8 cellular contexts compared by ENCODE assay signal in genomic region chr12:116434155-116435065, GRCh38.
A peak's percentile ranks its signal among the peaks of the same experiment; 100 is the strongest.
DNase-seq lines count a peak whose midpoint lies in the region; ATAC-seq and TF ChIP-seq lines count a peak whose summit lies in the region.

No MANE protein-coding gene starts in this region.

- no peaks in the 10 kb centered on the region for H3K36me3 ChIP-seq in BJ (ENCODE audit: control insufficient read depth, insufficient read depth, low read length)
- H3K36me3 ChIP-seq in ectodermal cell (ENCODE audit: control insufficient read depth, insufficient read depth, low read length): no peaks in the 10 kb centered on the region
- no peaks in the 10 kb centered on the region for H3K36me3 ChIP-seq in mesodermal cell (ENCODE audit: control insufficient read depth, insufficient read depth, low read length)

- no peak overlapping the region for H3K4me3 Mint-ChIP-seq in stimulated activated memory B cell treated with anti-CD40 and anti-IgM and Interleukin-4, amounts not matched to agents 10 μg/mL and 1 μg/mL and 100 μg/mL, for 72 hours

- H3K9me3 ChIP-seq in ectodermal cell (ENCODE audit: control insufficient read depth, low read length) (no peaks in the 10 kb centered on the region), mesodermal cell (ENCODE audit: control insufficient read depth, low read length) (peaks cover 8% of the 10 kb centered on the region)

- ATAC-seq in GM18511 (IDR thresholded peaks at IDR 0.05; ENCODE audit: unreplicated experiment) (no peak), GM19452 (IDR thresholded peaks at IDR 0.05; ENCODE audit: unreplicated experiment) (no peak)
- ATAC-seq in stimulated activated memory B cell treated with anti-CD40 and anti-IgM and Interleukin-4, amounts not matched to agents 10 μg/mL and 1 μg/mL and 100 μg/mL, for 72 hours: no peak

- H3K4me1 Mint-ChIP-seq in stimulated activated memory B cell treated with anti-CD40 and anti-IgM and Interleukin-4, amounts not matched to agents 10 μg/mL and 1 μg/mL and 100 μg/mL, for 72 hours: peaks cover 5% of the 10 kb centered on the region

- H3K36me3 Mint-ChIP-seq in stimulated activated memory B cell treated with anti-CD40 and anti-IgM and Interleukin-4, amounts not matched to agents 10 μg/mL and 1 μg/mL and 100 μg/mL, for 72 hours: no peaks in the 10 kb centered on the region

- H3K27me3 ChIP-seq in BJ (ENCODE audit: control insufficient read depth, insufficient read depth, low read length) (no peaks in the 10 kb centered on the region), ectodermal cell (ENCODE audit: control insufficient read depth, insufficient read depth, low read length, poor library complexity, severe bottlenecking) (no peaks in the 10 kb centered on the region)

- peak overlapping the region; percentile 40 for H3K27ac ChIP-seq in ectodermal cell (ENCODE audit: insufficient read depth, low read depth, low read length, poor library complexity, severe bottlenecking)
- H3K27ac ChIP-seq in mesodermal cell (ENCODE audit: low read depth, low read length, severe bottlenecking): peak overlapping the region; percentile 92

- no peak for TF ChIP-seq CTCF in BJ (IDR thresholded peaks at IDR 0.05; ENCODE audit: insufficient read depth, low read depth, low read length)

- POLR2A ChIA-PET in BJ (lab: Charles Lee): interaction anchor here (0.5 to 1.3 kb wide), 5 partner anchors 18 to 163 kb away, joined by 3 to 18 read pairs (median 13); no protein-coding TSS in a partner anchor

- H3K27me3 Mint-ChIP-seq in stimulated activated memory B cell treated with anti-CD40 and anti-IgM and Interleukin-4, amounts not matched to agents 10 μg/mL and 1 μg/mL and 100 μg/mL, for 72 hours: peaks cover 9% of the 10 kb centered on the region

- H3K27ac Mint-ChIP-seq in stimulated activated memory B cell treated with anti-CD40 and anti-IgM and Interleukin-4, amounts not matched to agents 10 μg/mL and 1 μg/mL and 100 μg/mL, for 72 hours: no peak overlapping the region

- H3K9me3 Mint-ChIP-seq in stimulated activated memory B cell treated with anti-CD40 and anti-IgM and Interleukin-4, amounts not matched to agents 10 μg/mL and 1 μg/mL and 100 μg/mL, for 72 hours: no peaks in the 10 kb centered on the region

- CTCF ChIA-PET in BJ (lab: Yijun Ruan, JAX): interaction anchor here (0.6 to 1.6 kb wide), 6 partner anchors 21 to 165 kb away, joined by 3 to 7 read pairs (median 3); partner anchors contain the start of gene MED13L

- peak; percentile 81 for DNase-seq in BJ (ENCODE audit: low read depth)
- DNase-seq in NCI-H2227 (lab: John Stamatoyannopoulos, UW; ENCODE audit: unreplicated experiment): peak; percentile 42
- no peak for DNase-seq in activated CD4-positive, alpha-beta T cell treated with anti-CD3 and anti-CD28 coated beads, Interleukin-2, amount 50 U/mL, for 48 hours

- peak overlapping the region; percentile 36 for H3K4me3 ChIP-seq in BJ (ENCODE audit: low read depth, low read length)
- H3K4me3 ChIP-seq in ectodermal cell (ENCODE audit: insufficient read depth, low read depth, low read length): no peak overlapping the region
- no peak overlapping the region for H3K4me3 ChIP-seq in mesodermal cell (ENCODE audit: extremely low read depth, insufficient read depth, low read length, poor library complexity, severe bottlenecking)

- 33 to 34% methylated on average over 16 to 17 of the region's 17 CpGs for WGBS in ectodermal cell, 2 experiments
- 11 to 15% methylated on average over 5 to 12 of the region's 17 CpGs for WGBS in mesodermal cell (ENCODE audit: insufficient coverage in 2 of 2), 2 experiments

- peaks cover 23% of the 10 kb centered on the region for H3K4me1 ChIP-seq in ectodermal cell (ENCODE audit: control insufficient read depth, insufficient read depth, low read length)
- H3K4me1 ChIP-seq in mesodermal cell (ENCODE audit: control insufficient read depth, insufficient read depth, low read length, poor library complexity, severe bottlenecking): peaks cover 18% of the 10 kb centered on the region

Comparison
In these comparisons a context has a peak if more than half of its experiments do, and no peak if none do; other contexts are left out.
1. DNase-seq: peak in BJ (single experiment) and NCI-H2227 (single experiment); none in activated CD4-positive, alpha-beta T cell treated with anti-CD3 and anti-CD28 coated beads, Interleukin-2, amount 50 U/mL, for 48 hours (0 of 2).